1 cellular context compared by ENCODE assay signal in the genomic region with DNA sequence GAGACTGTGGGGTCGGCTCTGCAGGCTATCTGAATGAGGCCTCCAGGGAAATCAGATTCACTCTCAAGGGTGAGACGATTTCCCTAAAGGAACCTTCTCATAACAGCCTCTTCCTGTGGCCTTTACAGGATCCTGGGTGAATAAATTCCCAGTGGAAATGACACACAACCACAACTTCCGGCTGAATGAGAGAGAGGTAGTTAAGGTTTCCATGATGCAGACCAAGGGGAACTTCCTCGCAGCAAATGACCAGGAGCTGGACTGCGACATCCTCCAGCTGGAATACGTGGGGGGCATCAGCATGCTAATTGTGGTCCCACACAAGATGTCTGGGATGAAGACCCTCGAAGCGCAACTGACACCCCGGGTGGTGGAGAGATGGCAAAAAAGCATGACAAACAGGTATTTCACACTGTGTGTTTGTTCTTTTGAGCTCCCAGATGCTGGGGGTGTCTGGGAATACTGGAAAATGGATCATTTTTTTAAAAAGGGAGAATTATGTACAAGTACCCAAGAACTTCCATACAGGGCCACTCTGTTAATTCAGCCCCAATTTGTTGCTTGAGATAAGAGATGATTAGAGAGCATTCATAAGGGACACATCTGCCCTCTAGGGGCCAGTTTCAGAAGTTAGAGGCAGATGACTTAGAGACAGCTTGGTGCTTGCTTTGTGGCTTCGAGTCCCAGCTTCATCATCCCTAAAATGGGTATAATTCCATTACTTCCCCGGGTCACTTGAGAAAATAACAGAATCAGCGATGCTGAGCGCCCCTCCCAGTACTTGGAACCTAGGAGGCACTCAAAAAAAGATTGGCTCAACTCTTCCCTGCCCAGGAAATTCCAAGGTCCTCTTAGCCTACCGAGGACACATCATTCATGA.
A peak's percentile ranks its signal among the peaks of the same experiment; 100 is the strongest.
TF ChIP-seq lines count a peak whose summit lies in the region.

No MANE protein-coding gene starts in this region.

TF ChIP-seq in K562, 482 proteins besides CTCF, POLR2A, EP300 and RAD21 (continued from another document and continues in another):
- TF ChIP-seq, protein P1, sequence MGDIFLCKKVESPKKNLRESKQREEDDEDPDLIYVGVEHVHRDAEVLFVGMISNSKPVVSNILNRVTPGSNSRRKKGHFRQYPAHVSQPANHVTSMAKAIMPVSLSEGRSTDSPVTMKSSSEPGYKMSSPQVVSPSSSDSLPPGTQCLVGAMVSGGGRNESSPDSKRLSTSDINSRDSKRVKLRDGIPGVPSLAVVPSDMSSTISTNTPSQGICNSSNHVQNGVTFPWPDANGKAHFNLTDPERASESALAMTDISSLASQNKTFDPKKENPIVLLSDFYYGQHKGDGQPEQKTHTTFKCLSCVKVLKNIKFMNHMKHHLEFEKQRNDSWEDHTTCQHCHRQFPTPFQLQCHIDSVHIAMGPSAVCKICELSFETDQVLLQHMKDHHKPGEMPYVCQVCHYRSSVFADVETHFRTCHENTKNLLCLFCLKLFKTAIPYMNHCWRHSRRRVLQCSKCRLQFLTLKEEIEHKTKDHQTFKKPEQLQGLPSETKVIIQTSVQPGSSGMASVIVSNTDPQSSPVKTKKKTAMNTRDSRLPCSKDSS (IDR thresholded peaks at IDR 0.05; ENCODE audit: low read depth, partially characterized antibody), result no peak
- TF ChIP-seq, protein P2, sequence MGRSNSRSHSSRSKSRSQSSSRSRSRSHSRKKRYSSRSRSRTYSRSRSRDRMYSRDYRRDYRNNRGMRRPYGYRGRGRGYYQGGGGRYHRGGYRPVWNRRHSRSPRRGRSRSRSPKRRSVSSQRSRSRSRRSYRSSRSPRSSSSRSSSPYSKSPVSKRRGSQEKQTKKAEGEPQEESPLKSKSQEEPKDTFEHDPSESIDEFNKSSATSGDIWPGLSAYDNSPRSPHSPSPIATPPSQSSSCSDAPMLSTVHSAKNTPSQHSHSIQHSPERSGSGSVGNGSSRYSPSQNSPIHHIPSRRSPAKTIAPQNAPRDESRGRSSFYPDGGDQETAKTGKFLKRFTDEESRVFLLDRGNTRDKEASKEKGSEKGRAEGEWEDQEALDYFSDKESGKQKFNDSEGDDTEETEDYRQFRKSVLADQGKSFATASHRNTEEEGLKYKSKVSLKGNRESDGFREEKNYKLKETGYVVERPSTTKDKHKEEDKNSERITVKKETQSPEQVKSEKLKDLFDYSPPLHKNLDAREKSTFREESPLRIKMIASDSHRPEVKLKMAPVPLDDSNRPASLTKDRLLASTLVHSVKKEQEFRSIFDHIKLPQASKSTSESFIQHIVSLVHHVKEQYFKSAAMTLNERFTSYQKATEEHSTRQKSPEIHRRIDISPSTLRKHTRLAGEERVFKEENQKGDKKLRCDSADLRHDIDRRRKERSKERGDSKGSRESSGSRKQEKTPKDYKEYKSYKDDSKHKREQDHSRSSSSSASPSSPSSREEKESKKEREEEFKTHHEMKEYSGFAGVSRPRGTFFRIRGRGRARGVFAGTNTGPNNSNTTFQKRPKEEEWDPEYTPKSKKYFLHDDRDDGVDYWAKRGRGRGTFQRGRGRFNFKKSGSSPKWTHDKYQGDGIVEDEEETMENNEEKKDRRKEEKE (IDR thresholded peaks at IDR 0.05; ENCODE audit: borderline replicate concordance in 1 of 2, control insufficient read depth in 1 of 2, low read depth in 2 of 2, low read length in 1 of 2), result no peak
- TF ChIP-seq SNRNP70 (optimal IDR thresholded peaks at IDR 0.05; ENCODE audit: low read depth, low read length), result no peak
- no peak for TF ChIP-seq SIRT6 (IDR thresholded peaks at IDR 0.05; ENCODE audit: low read depth, low read length)
- no peak for TF ChIP-seq NRF1 (conservative IDR thresholded peaks at IDR 0.05 in 1 of 2, IDR thresholded peaks at IDR 0.05 in 1 of 2)
- no peak for TF ChIP-seq HSF4 (CRISPR knock-in tag; IDR thresholded peaks at IDR 0.05; ENCODE audit: borderline replicate concordance)
- 0 out of 2 replicates have a peak, but pooled peaks have one; percentile 67 for TF ChIP-seq HDAC8 (tag; IDR thresholded peaks at IDR 0.05)
- TF ChIP-seq SRSF1 (IDR thresholded peaks at IDR 0.05; ENCODE audit: low read depth, low read length), result no peak
- TF ChIP-seq MAFK (IDR thresholded peaks at IDR 0.05; ENCODE audit: low read length), result no peak; the same call in 1 of the 2 replicates
- TF ChIP-seq ZNF445 (CRISPR knock-in tag; IDR thresholded peaks at IDR 0.05; ENCODE audit: low read depth), result 0 out of 2 replicates have a peak, but pooled peaks have one; percentile 6
- TF ChIP-seq FOXM1 (IDR thresholded peaks at IDR 0.05; ENCODE audit: low read depth), result no peak
- TF ChIP-seq FOXM1 (CRISPR knock-in tag; IDR thresholded peaks at IDR 0.05; ENCODE audit: low read depth), result no peak
- no peak for TF ChIP-seq GATAD2A (IDR thresholded peaks at IDR 0.05)
- TF ChIP-seq, protein P3, sequence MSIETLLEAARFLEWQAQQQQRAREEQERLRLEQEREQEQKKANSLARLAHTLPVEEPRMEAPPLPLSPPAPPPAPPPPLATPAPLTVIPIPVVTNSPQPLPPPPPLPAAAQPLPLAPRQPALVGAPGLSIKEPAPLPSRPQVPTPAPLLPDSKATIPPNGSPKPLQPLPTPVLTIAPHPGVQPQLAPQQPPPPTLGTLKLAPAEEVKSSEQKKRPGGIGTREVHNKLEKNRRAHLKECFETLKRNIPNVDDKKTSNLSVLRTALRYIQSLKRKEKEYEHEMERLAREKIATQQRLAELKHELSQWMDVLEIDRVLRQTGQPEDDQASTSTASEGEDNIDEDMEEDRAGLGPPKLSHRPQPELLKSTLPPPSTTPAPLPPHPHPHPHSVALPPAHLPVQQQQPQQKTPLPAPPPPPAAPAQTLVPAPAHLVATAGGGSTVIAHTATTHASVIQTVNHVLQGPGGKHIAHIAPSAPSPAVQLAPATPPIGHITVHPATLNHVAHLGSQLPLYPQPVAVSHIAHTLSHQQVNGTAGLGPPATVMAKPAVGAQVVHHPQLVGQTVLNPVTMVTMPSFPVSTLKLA (conservative IDR thresholded peaks at IDR 0.05), result no peak
- peak; percentile 59; the same call in 1 of the 2 replicates for TF ChIP-seq ZFP1 (CRISPR knock-in tag; IDR thresholded peaks at IDR 0.05)
- TF ChIP-seq SMARCC2 (IDR thresholded peaks at IDR 0.05; ENCODE audit: low read depth), result no peak
- TF ChIP-seq SMAD1 (IDR thresholded peaks at IDR 0.05; ENCODE audit: low read depth, low read length, partially characterized antibody), result no peak
- no peak for TF ChIP-seq IRF2 (CRISPR knock-in tag; IDR thresholded peaks at IDR 0.05)
- no peak for TF ChIP-seq FIP1L1 (IDR thresholded peaks at IDR 0.05; ENCODE audit: low read depth, low read length, poor library complexity, severe bottlenecking)
- TF ChIP-seq RBM34 (IDR thresholded peaks at IDR 0.05; ENCODE audit: borderline replicate concordance, insufficient read depth, low read length), result no peak
- TF ChIP-seq POLR2H (tag; IDR thresholded peaks at IDR 0.05; ENCODE audit: low read depth), result no peak
- TF ChIP-seq, protein P4, sequence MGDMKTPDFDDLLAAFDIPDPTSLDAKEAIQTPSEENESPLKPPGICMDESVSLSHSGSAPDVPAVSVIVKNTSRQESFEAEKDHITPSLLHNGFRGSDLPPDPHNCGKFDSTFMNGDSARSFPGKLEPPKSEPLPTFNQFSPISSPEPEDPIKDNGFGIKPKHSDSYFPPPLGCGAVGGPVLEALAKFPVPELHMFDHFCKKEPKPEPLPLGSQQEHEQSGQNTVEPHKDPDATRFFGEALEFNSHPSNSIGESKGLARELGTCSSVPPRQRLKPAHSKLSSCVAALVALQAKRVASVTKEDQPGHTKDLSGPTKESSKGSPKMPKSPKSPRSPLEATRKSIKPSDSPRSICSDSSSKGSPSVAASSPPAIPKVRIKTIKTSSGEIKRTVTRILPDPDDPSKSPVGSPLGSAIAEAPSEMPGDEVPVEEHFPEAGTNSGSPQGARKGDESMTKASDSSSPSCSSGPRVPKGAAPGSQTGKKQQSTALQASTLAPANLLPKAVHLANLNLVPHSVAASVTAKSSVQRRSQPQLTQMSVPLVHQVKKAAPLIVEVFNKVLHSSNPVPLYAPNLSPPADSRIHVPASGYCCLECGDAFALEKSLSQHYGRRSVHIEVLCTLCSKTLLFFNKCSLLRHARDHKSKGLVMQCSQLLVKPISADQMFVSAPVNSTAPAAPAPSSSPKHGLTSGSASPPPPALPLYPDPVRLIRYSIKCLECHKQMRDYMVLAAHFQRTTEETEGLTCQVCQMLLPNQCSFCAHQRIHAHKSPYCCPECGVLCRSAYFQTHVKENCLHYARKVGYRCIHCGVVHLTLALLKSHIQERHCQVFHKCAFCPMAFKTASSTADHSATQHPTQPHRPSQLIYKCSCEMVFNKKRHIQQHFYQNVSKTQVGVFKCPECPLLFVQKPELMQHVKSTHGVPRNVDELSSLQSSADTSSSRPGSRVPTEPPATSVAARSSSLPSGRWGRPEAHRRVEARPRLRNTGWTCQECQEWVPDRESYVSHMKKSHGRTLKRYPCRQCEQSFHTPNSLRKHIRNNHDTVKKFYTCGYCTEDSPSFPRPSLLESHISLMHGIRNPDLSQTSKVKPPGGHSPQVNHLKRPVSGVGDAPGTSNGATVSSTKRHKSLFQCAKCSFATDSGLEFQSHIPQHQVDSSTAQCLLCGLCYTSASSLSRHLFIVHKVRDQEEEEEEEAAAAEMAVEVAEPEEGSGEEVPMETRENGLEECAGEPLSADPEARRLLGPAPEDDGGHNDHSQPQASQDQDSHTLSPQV (IDR thresholded peaks at IDR 0.05), result no peak
- no peak for TF ChIP-seq HDAC3 (IDR thresholded peaks at IDR 0.05; ENCODE audit: borderline replicate concordance, partially characterized antibody)
- TF ChIP-seq, protein P5, sequence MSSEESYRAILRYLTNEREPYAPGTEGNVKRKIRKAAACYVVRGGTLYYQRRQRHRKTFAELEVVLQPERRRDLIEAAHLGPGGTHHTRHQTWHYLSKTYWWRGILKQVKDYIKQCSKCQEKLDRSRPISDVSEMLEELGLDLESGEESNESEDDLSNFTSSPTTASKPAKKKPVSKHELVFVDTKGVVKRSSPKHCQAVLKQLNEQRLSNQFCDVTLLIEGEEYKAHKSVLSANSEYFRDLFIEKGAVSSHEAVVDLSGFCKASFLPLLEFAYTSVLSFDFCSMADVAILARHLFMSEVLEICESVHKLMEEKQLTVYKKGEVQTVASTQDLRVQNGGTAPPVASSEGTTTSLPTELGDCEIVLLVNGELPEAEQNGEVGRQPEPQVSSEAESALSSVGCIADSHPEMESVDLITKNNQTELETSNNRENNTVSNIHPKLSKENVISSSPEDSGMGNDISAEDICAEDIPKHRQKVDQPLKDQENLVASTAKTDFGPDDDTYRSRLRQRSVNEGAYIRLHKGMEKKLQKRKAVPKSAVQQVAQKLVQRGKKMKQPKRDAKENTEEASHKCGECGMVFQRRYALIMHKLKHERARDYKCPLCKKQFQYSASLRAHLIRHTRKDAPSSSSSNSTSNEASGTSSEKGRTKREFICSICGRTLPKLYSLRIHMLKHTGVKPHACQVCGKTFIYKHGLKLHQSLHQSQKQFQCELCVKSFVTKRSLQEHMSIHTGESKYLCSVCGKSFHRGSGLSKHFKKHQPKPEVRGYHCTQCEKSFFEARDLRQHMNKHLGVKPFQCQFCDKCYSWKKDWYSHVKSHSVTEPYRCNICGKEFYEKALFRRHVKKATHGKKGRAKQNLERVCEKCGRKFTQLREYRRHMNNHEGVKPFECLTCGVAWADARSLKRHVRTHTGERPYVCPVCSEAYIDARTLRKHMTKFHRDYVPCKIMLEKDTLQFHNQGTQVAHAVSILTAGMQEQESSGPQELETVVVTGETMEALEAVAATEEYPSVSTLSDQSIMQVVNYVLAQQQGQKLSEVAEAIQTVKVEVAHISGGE (CRISPR knock-in tag; IDR thresholded peaks at IDR 0.05), result no peak
- TF ChIP-seq, protein P6, sequence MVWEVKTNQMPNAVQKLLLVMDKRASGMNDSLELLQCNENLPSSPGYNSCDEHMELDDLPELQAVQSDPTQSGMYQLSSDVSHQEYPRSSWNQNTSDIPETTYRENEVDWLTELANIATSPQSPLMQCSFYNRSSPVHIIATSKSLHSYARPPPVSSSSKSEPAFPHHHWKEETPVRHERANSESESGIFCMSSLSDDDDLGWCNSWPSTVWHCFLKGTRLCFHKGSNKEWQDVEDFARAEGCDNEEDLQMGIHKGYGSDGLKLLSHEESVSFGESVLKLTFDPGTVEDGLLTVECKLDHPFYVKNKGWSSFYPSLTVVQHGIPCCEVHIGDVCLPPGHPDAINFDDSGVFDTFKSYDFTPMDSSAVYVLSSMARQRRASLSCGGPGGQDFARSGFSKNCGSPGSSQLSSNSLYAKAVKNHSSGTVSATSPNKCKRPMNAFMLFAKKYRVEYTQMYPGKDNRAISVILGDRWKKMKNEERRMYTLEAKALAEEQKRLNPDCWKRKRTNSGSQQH (CRISPR knock-in tag; IDR thresholded peaks at IDR 0.05), result peak; percentile 46; the same call in 1 of the 2 replicates
- TF ChIP-seq ZBTB8A (IDR thresholded peaks at IDR 0.05; ENCODE audit: partially characterized antibody), result no peak
- TF ChIP-seq HDAC6 (IDR thresholded peaks at IDR 0.05; ENCODE audit: low read depth, low read length), result no peak
- TF ChIP-seq RBM39 (optimal IDR thresholded peaks at IDR 0.05; ENCODE audit: low read depth, low read length), result no peak
- no peak for TF ChIP-seq LARP7 (IDR thresholded peaks at IDR 0.05)
- TF ChIP-seq FOXJ3 (CRISPR knock-in tag; IDR thresholded peaks at IDR 0.05), result no peak
